Comparison of ENCODE assay signal across 30 cellular contexts in the genomic region with DNA sequence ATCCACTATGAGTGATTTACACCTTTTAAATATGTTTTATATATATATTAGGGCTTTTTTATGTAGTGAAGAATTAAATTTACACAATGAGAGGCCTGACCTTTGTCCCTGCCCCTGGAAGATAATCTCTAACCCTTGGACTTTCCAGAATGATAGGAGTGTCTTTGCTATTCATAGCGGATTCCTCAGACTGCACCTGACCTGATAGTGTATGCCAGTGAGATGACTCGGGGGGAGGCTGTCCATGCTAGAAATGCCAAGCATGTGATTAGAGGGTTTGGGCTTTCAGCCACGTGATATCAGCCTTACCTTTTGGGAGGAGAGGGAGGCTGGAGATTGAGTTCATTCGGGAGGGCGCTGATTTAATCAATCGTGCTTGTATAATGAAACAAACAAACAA. TPM values are rescaled to one million over a fixed set of nuclear protein-coding genes. Genes with fewer than 3 reads are reported as not detected.
"Had no signal": no experiment of that assay in that cellular context is flagged by ENCODE, and none has a peak within 500 bp of the region (broad histone marks: within the 10 kb centered on the region; RNA-seq: fewer than 3 reads in every experiment).

No MANE protein-coding gene starts in this region.

- ATAC-seq: effector memory CD8-positive, alpha-beta T cell; esophagus mucosa; gastrocnemius medialis; left lung; left ventricle myocardium superior; lower lobe of right lung; mucosa of descending colon had no signal

- DNase-seq: colonic mucosa; cortex of kidney; effector CD8-positive, alpha-beta T cell; effector memory CD8-positive, alpha-beta T cell; endodermal cell; erythroblast; esophagus squamous epithelium; foreskin fibroblast; foreskin melanocyte; gastrocnemius medialis; glutamatergic neuron; head of caudate nucleus; heart right ventricle; hypothalamus; immature natural killer cell; islet precursor cell; kidney; kidney glomerular epithelial cell; left cardiac atrium; left lung; left ventricle myocardium superior; lower lobe of right lung; mesenchymal stem cell; mucosa of descending colon had no signal

- H3K9me3 ChIP-seq: colonic mucosa, esophagus squamous epithelium, gastrocnemius medialis, heart right ventricle, left lung, lower lobe of right lung, mucosa of descending colon had no signal

- H3K27ac ChIP-seq: colonic mucosa, epithelial cell of prostate, esophagus squamous epithelium, gastrocnemius medialis, heart right ventricle, left lung, lower lobe of right lung had no signal

- H3K36me3 ChIP-seq: colonic mucosa, esophagus squamous epithelium, gastrocnemius medialis, heart right ventricle, left lung, lower lobe of right lung had no signal

- H3K27me3 ChIP-seq: colonic mucosa, esophagus squamous epithelium, gastrocnemius medialis, heart right ventricle, left lung had no signal

- FAIRE-seq: endometrium, kidney had no signal

- H3K4me1 ChIP-seq: colonic mucosa, esophagus squamous epithelium, gastrocnemius medialis, heart right ventricle, left lung, lower lobe of right lung had no signal

- H3K4me3 ChIP-seq: colonic mucosa, esophagus squamous epithelium, gastrocnemius medialis, heart right ventricle, left lung, lower lobe of right lung, mucosa of descending colon had no signal

RNA-seq across cellular contexts. Expression of a gene that starts 44.1 kb away (rescaled TPM):
- total RNA-seq: chondrocyte, colonic mucosa, dermis microvascular lymphatic vessel endothelial cell, endodermal cell, esophagus mucosa, gastrocnemius medialis, kidney, lung microvascular endothelial cell, mucosa of descending colon had no signal
- polyA plus RNA-seq: immature natural killer cell had no signal
